Comparison of ENCODE assay signal across 1 cellular context in the genomic region with DNA sequence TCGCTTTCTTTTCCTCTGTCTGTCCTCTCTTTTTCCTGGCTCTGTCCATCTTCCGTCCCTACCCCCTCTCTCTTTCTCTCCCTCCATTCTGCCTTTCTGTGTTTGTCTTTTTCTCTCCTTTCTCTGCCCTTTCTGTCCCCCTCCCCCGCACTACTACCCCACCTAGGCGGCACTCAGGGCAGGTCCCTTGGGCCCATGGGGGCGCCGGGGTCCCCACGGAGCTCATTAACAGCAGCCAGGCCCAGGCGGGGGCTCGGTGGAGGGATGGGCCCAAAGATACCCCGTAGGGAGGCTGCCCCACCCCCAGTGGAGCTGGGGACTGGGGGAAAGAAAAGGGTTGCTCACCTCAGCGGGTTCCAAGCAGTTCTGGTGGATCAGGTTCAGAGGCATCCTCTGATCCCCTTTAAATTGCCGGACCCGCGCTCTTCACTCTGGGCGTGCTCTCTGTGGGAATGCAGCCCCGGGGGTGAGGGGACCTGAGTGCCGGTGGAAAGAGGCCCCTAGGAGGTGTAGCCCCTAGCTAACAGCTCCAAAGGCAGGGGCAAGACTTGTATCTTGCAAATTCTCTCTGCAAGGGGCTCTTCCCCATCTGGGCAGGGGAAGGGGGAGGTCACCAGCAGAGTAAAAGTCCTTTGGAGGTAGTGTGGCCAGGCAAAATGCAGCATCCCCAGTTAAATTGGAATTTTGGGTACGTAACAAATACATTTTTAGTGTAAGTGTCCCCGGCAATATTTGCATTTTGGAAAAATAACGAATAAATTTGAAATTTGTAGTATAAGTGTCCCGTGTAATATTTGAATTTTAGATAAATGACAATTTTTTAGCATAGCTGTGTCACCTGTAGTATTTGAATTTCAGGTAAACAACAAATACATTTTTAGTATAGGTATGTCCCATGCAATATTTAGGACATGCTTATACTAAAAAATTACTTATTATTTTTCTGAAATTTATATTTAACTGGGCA.
TF ChIP-seq lines count a peak whose summit lies in the region.

No MANE protein-coding gene starts in this region.

TF ChIP-seq in K562, 482 proteins besides CTCF, POLR2A, EP300 and RAD21 (continued from another document):
- TF ChIP-seq ZNF431 (CRISPR knock-in tag; IDR thresholded peaks at IDR 0.05) (no peak), RAD51 (IDR thresholded peaks at IDR 0.05; ENCODE audit: borderline replicate concordance, low read depth) (no peak), CBX8 (IDR thresholded peaks at IDR 0.05; ENCODE audit: borderline replicate concordance, extremely low read depth, low read depth, low read length, poor library complexity, severe bottlenecking) (peak; percentile 99), EGR1 (conservative IDR thresholded peaks at IDR 0.05) (0 out of 2 replicates have a peak, but pooled peaks have one; percentile 11), ZNF12 (CRISPR knock-in tag; IDR thresholded peaks at IDR 0.05) (no peak), ZFP36 (IDR thresholded peaks at IDR 0.05; ENCODE audit: low read depth, low read length, partially characterized antibody) (peak; percentile 35), ADNP (tag; IDR thresholded peaks at IDR 0.05) (no peak), ZFP30 (CRISPR knock-in tag; IDR thresholded peaks at IDR 0.05; ENCODE audit: borderline replicate concordance) (no peak), DDX20 (tag; IDR thresholded peaks at IDR 0.05; ENCODE audit: low read depth) (no peak), LARP7 (IDR thresholded peaks at IDR 0.05) (no peak), KDM5B (IDR thresholded peaks at IDR 0.05; ENCODE audit: insufficient replicate concordance, low read depth, low read length) (no peak), CBX2 (IDR thresholded peaks at IDR 0.05; ENCODE audit: insufficient read depth, low read length, poor library complexity, severe bottlenecking) (peak; percentile 97)
- TF ChIP-seq, protein P1, sequence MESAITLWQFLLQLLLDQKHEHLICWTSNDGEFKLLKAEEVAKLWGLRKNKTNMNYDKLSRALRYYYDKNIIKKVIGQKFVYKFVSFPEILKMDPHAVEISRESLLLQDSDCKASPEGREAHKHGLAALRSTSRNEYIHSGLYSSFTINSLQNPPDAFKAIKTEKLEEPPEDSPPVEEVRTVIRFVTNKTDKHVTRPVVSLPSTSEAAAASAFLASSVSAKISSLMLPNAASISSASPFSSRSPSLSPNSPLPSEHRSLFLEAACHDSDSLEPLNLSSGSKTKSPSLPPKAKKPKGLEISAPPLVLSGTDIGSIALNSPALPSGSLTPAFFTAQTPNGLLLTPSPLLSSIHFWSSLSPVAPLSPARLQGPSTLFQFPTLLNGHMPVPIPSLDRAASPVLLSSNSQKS (CRISPR knock-in tag; IDR thresholded peaks at IDR 0.05): no peak
- TF ChIP-seq, protein P2, sequence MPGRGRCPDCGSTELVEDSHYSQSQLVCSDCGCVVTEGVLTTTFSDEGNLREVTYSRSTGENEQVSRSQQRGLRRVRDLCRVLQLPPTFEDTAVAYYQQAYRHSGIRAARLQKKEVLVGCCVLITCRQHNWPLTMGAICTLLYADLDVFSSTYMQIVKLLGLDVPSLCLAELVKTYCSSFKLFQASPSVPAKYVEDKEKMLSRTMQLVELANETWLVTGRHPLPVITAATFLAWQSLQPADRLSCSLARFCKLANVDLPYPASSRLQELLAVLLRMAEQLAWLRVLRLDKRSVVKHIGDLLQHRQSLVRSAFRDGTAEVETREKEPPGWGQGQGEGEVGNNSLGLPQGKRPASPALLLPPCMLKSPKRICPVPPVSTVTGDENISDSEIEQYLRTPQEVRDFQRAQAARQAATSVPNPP (IDR thresholded peaks at IDR 0.05; ENCODE audit: borderline replicate concordance, insufficient read depth, insufficient read length): no peak
- TF ChIP-seq, protein P3, sequence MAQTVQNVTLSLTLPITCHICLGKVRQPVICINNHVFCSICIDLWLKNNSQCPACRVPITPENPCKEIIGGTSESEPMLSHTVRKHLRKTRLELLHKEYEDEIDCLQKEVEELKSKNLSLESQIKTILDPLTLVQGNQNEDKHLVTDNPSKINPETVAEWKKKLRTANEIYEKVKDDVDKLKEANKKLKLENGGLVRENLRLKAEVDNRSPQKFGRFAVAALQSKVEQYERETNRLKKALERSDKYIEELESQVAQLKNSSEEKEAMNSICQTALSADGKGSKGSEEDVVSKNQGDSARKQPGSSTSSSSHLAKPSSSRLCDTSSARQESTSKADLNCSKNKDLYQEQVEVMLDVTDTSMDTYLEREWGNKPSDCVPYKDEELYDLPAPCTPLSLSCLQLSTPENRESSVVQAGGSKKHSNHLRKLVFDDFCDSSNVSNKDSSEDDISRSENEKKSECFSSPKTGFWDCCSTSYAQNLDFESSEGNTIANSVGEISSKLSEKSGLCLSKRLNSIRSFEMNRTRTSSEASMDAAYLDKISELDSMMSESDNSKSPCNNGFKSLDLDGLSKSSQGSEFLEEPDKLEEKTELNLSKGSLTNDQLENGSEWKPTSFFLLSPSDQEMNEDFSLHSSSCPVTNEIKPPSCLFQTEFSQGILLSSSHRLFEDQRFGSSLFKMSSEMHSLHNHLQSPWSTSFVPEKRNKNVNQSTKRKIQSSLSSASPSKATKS (CRISPR knock-in tag; IDR thresholded peaks at IDR 0.05): no peak
- TF ChIP-seq, protein P4, sequence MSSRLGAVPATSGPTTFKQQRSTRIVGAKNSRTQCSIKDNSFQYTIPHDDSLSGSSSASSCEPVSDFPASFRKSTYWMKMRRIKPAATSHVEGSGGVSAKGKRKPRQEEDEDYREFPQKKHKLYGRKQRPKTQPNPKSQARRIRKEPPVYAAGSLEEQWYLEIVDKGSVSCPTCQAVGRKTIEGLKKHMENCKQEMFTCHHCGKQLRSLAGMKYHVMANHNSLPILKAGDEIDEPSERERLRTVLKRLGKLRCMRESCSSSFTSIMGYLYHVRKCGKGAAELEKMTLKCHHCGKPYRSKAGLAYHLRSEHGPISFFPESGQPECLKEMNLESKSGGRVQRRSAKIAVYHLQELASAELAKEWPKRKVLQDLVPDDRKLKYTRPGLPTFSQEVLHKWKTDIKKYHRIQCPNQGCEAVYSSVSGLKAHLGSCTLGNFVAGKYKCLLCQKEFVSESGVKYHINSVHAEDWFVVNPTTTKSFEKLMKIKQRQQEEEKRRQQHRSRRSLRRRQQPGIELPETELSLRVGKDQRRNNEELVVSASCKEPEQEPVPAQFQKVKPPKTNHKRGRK (tag; IDR thresholded peaks at IDR 0.05): 0 out of 2 replicates have a peak, but pooled peaks have one; percentile 21
- TF ChIP-seq, protein P5, sequence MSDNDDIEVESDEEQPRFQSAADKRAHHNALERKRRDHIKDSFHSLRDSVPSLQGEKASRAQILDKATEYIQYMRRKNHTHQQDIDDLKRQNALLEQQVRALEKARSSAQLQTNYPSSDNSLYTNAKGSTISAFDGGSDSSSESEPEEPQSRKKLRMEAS (CRISPR knock-in tag; IDR thresholded peaks at IDR 0.05): no peak
TF ChIP-seq in K562: peak in this region for 5.
